1 cellular context compared by ENCODE assay signal in the genomic region with DNA sequence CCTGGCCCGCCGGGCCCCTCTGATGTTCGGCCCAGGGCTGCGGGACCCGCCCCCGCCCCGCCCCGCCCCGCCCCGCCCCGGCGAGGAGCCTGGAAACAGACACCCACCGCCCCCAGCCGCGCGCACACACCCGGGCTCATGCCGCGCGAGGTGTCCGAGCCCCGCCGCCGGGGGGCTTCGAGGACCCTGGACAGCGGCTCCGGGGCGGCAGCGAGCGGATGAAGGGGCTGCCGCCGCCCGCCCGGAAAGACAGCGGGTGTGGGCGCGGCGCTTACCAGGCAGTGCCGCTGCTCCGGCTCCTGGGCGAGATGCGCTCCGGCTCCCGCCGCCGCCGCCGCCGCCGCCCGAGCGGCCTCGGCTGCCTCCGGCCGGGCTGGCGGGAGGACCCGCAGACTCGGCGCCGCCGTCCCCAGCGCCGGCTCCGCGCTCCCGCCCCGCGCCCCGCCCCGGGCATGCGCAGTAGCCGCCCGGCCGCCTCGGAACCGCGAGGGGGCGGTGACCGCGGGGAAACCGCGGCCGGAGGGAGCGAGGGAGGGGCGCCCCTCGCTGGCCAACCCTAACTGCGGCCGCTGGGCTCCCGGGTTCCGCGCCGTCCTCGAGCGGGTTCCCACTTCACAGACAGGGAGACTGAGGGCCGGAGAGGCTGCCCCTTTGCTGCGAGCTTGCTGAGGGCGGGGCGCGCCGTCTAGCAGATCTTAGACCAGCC.
A peak's percentile ranks its signal among the peaks of the same experiment; 100 is the strongest.
TF ChIP-seq lines count a peak whose summit lies in the region.

TSS of gene GPRIN1 (minus strand) at position 433 of the 706 bp plus-strand sequence. CDS start 10,322 bp downstream, outside the sequence.

TF ChIP-seq in WTC11, 78 proteins besides CTCF, POLR2A, EP300 and RAD21 (continued from another document):
- TF ChIP-seq E2F4 (CRISPR knock-in tag; IDR thresholded peaks at IDR 0.05; ENCODE audit: borderline replicate concordance, low read depth) (no peak), GRHL2 (CRISPR knock-in tag; IDR thresholded peaks at IDR 0.05; ENCODE audit: insufficient replicate concordance, severe bottlenecking) (no peak), SP1 (CRISPR knock-in tag; conservative IDR thresholded peaks at IDR 0.05) (peak; percentile 49; the same call in 1 of the 2 replicates), ZNF138 (CRISPR knock-in tag; conservative IDR thresholded peaks at IDR 0.05) (no peak), ZNF416 (CRISPR knock-in tag; IDR thresholded peaks at IDR 0.05) (no peak), SOX15 (CRISPR knock-in tag; IDR thresholded peaks at IDR 0.05) (no peak), ZBTB21 (CRISPR knock-in tag; IDR thresholded peaks at IDR 0.05; ENCODE audit: borderline replicate concordance) (no peak), CREM (CRISPR knock-in tag; IDR thresholded peaks at IDR 0.05) (peak; percentile 78; the same call in 1 of the 2 replicates)
- TF ChIP-seq, protein P1, sequence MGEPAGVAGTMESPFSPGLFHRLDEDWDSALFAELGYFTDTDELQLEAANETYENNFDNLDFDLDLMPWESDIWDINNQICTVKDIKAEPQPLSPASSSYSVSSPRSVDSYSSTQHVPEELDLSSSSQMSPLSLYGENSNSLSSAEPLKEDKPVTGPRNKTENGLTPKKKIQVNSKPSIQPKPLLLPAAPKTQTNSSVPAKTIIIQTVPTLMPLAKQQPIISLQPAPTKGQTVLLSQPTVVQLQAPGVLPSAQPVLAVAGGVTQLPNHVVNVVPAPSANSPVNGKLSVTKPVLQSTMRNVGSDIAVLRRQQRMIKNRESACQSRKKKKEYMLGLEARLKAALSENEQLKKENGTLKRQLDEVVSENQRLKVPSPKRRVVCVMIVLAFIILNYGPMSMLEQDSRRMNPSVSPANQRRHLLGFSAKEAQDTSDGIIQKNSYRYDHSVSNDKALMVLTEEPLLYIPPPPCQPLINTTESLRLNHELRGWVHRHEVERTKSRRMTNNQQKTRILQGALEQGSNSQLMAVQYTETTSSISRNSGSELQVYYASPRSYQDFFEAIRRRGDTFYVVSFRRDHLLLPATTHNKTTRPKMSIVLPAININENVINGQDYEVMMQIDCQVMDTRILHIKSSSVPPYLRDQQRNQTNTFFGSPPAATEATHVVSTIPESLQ (CRISPR knock-in tag; IDR thresholded peaks at IDR 0.05), result no peak
